Comparison of ENCODE assay signal across 24 cellular contexts in the genomic region with DNA sequence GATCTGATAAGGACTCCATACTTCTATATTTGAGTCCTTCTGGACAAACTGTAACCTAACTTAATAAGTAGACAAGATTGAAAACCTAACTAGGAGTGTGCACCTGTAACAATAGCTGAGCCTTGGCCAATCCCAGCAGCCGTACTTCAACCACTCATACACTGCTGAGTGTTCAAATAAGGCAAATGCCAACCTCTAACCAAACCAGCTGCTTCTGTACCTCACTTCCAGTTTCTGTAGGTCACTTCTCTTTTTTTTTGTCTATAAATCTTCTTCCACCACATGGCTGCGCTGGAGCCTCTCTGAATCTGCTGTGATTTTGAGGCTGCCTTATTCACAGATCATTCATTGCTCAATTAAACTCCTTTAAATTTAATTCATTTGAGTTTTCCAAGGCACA.
A peak's percentile ranks its signal among the peaks of the same experiment; 100 is the strongest.
DNase-seq lines count a peak whose midpoint lies in the region; ATAC-seq and TF ChIP-seq lines count a peak whose summit lies in the region.
"Had no signal": no experiment of that assay in that cellular context is flagged by ENCODE, and none has a peak within 500 bp of the region (broad histone marks: within the 10 kb centered on the region; RNA-seq: fewer than 3 reads in every experiment).

No MANE protein-coding gene starts in this region.

- no TSS peak for BruUV-seq in OCI-LY7 (replicated peaks; lab: Mats Ljungman, UMichigan)

- H3K36me3 ChIP-seq in OCI-LY7 (ENCODE audit: insufficient read depth, low read length): no peaks in the 10 kb centered on the region
- H3K36me3 ChIP-seq: HAP-1 had no signal

- TF ChIP-seq POLR2A in GM18505 (IDR thresholded peaks at IDR 0.05; ENCODE audit: borderline replicate concordance, extremely low read depth, insufficient read depth, insufficient read length): no peak

- DNase-seq in OCI-LY7 (ENCODE audit: low spot score) (peak; percentile 1), NCI-H2107 (lab: John Stamatoyannopoulos, UW) (no peak), dermis blood vessel endothelial cell (no peak)
- DNase-seq in activated naive CD4-positive, alpha-beta T cell treated with Interleukin-2 at 50 U/mL for 16 hours: no peak
- DNase-seq: activated CD4-positive, alpha-beta T cell treated with anti-CD3 and anti-CD28 coated beads, Interleukin-2, amount 10 ng/mL, durations not matched to agents 24 days and 14 days; CD4-positive, alpha-beta T cell; central memory CD4-positive, alpha-beta T cell; dorsolateral prefrontal cortex; head of caudate nucleus; naive B cell; NCI-H1436 treated with DMSO at 0.1 percent for 48 hours; NCI-H2171 treated with DMSO at 0.1 percent for 48 hours; NCI-H526; SHP77; stimulated activated CD4-positive, alpha-beta T cell treated with anti-CD3 and anti-CD28 coated beads, Interleukin-2, amount 100 ng/mL, for 24 hours had no signal

- peak; percentile 56 for ATAC-seq in GM18505 (IDR thresholded peaks at IDR 0.05; ENCODE audit: unreplicated experiment)
- peak; percentile 58 for ATAC-seq in GM19452 (IDR thresholded peaks at IDR 0.05; ENCODE audit: unreplicated experiment)
- ATAC-seq in HG03442 (IDR thresholded peaks at IDR 0.05; ENCODE audit: unreplicated experiment): peak; percentile 53
- ATAC-seq in GM19395 (IDR thresholded peaks at IDR 0.05; ENCODE audit: unreplicated experiment): no peak
- ATAC-seq: HepG2; stimulated activated memory B cell treated with anti-CD40 and anti-IgM and Interleukin-4, amounts not matched to agents 10 μg/mL and 1 μg/mL and 100 μg/mL, for 72 hours had no signal

- H3K79me2 ChIP-seq in OCI-LY7 (ENCODE audit: insufficient read depth, low read depth, low read length): no peaks in the 10 kb centered on the region

- no peaks in the 10 kb centered on the region for H3K9me3 ChIP-seq in OCI-LY7 (ENCODE audit: low read length)
- H3K9me3 ChIP-seq: HAP-1 had no signal

- no peak overlapping the region for H2AFZ ChIP-seq in OCI-LY7 (ENCODE audit: low read length)

- CTCF ChIA-PET in OCI-LY7 (lab: Charles Lee; ENCODE audit: unreplicated experiment): no interaction called here

- H3K27ac ChIP-seq in OCI-LY7 (ENCODE audit: low read depth, low read length, poor library complexity, severe bottlenecking): no peak overlapping the region
- H3K27ac ChIP-seq: dorsolateral prefrontal cortex, skin epidermis, VCaP had no signal

- POLR2A ChIA-PET in OCI-LY7 (lab: Charles Lee): interaction anchor here (1.3 to 1.7 kb wide), 2 partner anchors 9 to 13 kb away, joined by 3 to 4 read pairs; no protein-coding TSS in a partner anchor

- no peaks in the 10 kb centered on the region for H3K4me1 ChIP-seq in OCI-LY7 (ENCODE audit: insufficient read depth, low read length, poor library complexity, severe bottlenecking)

- no peaks in the 10 kb centered on the region for H4K20me1 ChIP-seq in OCI-LY7 (ENCODE audit: insufficient read depth, low read length)

- H3K4me2 ChIP-seq in OCI-LY7 (ENCODE audit: low read length): no peak overlapping the region

- TF ChIP-seq CTCF in OCI-LY7 (conservative IDR thresholded peaks at IDR 0.05; ENCODE audit: low read length): no peak

- no peak overlapping the region for H3K4me3 ChIP-seq in OCI-LY7 (ENCODE audit: low read depth, low read length, poor library complexity, severe bottlenecking)
- H3K4me3 ChIP-seq: dorsolateral prefrontal cortex, HAP-1, skin epidermis had no signal

- no peaks in the 10 kb centered on the region for H3K9me2 ChIP-seq in OCI-LY7 (ENCODE audit: insufficient read depth, low read length)

- intact Hi-C loops in OCI-LY7 (cut with micrococcal nuclease; ENCODE audit: unreplicated experiment): no loop called here
